In the genomic region with DNA sequence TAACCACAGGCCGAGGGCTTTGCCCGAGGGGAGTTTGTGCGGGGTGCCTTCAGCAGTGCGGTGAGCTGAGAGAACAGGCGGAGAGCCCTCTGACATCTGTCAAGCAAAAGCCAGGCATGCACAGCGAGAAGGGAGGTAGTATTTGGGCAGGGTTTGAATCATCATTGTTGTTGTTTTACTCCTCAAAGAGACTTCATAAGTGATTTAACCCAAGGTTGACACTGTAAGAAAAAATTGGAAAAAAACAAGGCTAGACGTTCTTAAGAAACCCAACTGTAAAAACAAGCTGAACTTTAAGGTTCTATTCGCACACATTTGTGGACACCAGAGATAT, we compare ENCODE assay signal across 1 cellular context.
TF ChIP-seq lines count a peak whose summit lies in the region.

No MANE protein-coding gene starts in this region.

TF ChIP-seq in HCT116, 20 proteins besides CTCF, POLR2A, EP300 and RAD21 (continued from another document):
- TF ChIP-seq, protein P1, sequence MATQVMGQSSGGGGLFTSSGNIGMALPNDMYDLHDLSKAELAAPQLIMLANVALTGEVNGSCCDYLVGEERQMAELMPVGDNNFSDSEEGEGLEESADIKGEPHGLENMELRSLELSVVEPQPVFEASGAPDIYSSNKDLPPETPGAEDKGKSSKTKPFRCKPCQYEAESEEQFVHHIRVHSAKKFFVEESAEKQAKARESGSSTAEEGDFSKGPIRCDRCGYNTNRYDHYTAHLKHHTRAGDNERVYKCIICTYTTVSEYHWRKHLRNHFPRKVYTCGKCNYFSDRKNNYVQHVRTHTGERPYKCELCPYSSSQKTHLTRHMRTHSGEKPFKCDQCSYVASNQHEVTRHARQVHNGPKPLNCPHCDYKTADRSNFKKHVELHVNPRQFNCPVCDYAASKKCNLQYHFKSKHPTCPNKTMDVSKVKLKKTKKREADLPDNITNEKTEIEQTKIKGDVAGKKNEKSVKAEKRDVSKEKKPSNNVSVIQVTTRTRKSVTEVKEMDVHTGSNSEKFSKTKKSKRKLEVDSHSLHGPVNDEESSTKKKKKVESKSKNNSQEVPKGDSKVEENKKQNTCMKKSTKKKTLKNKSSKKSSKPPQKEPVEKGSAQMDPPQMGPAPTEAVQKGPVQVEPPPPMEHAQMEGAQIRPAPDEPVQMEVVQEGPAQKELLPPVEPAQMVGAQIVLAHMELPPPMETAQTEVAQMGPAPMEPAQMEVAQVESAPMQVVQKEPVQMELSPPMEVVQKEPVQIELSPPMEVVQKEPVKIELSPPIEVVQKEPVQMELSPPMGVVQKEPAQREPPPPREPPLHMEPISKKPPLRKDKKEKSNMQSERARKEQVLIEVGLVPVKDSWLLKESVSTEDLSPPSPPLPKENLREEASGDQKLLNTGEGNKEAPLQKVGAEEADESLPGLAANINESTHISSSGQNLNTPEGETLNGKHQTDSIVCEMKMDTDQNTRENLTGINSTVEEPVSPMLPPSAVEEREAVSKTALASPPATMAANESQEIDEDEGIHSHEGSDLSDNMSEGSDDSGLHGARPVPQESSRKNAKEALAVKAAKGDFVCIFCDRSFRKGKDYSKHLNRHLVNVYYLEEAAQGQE (IDR thresholded peaks at IDR 0.05; ENCODE audit: low read depth), result no peak
- no peak for TF ChIP-seq CBX3 (IDR thresholded peaks at IDR 0.05; ENCODE audit: low read depth)
- no peak for TF ChIP-seq ELF1 (IDR thresholded peaks at IDR 0.05; ENCODE audit: borderline replicate concordance, low read depth)
- TF ChIP-seq POLR2AphosphoS5 (IDR thresholded peaks at IDR 0.05; ENCODE audit: low read depth, low read length), result no peak
- TF ChIP-seq CEBPB (IDR thresholded peaks at IDR 0.05; ENCODE audit: low read depth), result no peak
- no peak for TF ChIP-seq FOSL1 (IDR thresholded peaks at IDR 0.05; ENCODE audit: low read depth)
- no peak for TF ChIP-seq EZH2 (IDR thresholded peaks at IDR 0.05)
- TF ChIP-seq, protein P2, sequence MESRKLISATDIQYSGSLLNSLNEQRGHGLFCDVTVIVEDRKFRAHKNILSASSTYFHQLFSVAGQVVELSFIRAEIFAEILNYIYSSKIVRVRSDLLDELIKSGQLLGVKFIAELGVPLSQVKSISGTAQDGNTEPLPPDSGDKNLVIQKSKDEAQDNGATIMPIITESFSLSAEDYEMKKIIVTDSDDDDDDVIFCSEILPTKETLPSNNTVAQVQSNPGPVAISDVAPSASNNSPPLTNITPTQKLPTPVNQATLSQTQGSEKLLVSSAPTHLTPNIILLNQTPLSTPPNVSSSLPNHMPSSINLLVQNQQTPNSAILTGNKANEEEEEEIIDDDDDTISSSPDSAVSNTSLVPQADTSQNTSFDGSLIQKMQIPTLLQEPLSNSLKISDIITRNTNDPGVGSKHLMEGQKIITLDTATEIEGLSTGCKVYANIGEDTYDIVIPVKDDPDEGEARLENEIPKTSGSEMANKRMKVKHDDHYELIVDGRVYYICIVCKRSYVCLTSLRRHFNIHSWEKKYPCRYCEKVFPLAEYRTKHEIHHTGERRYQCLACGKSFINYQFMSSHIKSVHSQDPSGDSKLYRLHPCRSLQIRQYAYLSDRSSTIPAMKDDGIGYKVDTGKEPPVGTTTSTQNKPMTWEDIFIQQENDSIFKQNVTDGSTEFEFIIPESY (IDR thresholded peaks at IDR 0.05; ENCODE audit: extremely low read depth, insufficient replicate concordance, low read length), result no peak
- TF ChIP-seq SIN3A (IDR thresholded peaks at IDR 0.05; ENCODE audit: low read depth), result no peak
- no peak for TF ChIP-seq YY1 (IDR thresholded peaks at IDR 0.05; ENCODE audit: extremely low read depth, insufficient replicate concordance, low read depth, low read length)
TF ChIP-seq in HCT116: peak in this region for 0.
